Comparison of ENCODE assay signal across 9 cellular contexts in the genomic region with DNA sequence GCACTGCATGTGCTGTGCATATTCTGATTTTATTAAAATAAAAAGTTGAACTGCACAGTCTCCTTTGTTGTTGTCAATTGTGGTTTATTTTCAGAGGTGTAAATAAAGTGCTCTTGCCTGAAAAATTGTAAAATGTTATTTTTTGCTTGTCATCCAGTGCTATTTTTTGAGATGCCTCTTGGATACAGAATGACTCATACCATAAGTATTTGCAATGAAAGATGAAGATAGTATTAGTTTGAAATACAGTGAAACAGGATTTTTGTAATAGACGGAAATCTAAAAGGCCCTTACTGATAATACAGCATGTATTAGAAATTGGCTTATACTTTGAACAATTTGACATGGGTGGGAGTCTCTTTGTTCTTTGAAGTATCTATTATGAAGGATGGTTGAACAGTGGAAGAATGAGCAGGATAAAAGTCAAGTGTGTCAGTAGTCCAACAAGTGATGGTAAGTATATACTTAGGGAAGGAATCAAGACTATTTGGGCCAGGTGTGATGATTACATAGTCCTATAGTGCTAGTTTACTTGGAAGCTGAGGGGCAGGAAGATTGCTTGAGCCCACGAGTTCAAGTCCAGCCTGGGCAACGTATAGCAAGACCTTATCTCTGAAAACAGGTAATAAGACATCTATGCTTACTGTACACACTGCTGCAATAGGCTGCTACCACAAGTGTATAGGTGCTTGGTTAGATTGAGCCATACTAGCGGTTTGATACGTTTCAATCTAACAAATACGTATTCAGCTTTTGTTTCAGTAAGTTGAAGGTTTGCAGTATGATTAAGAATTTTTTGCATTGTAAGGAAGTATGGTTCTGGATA. TPM values are rescaled to one million over a fixed set of nuclear protein-coding genes. Genes with fewer than 3 reads are reported as not detected.
DNase-seq lines count a peak whose midpoint lies in the region; ATAC-seq and TF ChIP-seq lines count a peak whose summit lies in the region.
"Had no signal": no experiment of that assay in that cellular context is flagged by ENCODE, and none has a peak within 500 bp of the region (broad histone marks: within the 10 kb centered on the region; RNA-seq: fewer than 3 reads in every experiment).

No MANE protein-coding gene starts in this region.

- H3K4me1 ChIP-seq in PC-3 (ENCODE audit: insufficient read depth, low read length) (no peaks in the 10 kb centered on the region), fibroblast of lung (ENCODE audit: control insufficient read depth, extremely low read depth, insufficient read depth, low read length) (no peaks in the 10 kb centered on the region)

- no peaks in the 10 kb centered on the region for H3K9me3 ChIP-seq in PC-3 (ENCODE audit: low read length)
- H3K9me3 ChIP-seq in fibroblast of lung (ENCODE audit: control insufficient read depth, insufficient read depth, low read depth, low read length): no peaks in the 10 kb centered on the region

- peaks cover 11% of the 10 kb centered on the region for H3K36me3 Mint-ChIP-seq in activated naive CD4-positive, alpha-beta T cell treated with anti-CD3 and anti-CD28 coated beads, Interleukin-2, amount 50 U/mL, for 24 hours
- peaks cover 5 to 49% of the 10 kb centered on the region in 2 donors for H3K36me3 Mint-ChIP-seq in stimulated activated naive B cell treated with anti-CD40 and anti-IgM and Interleukin-4, amounts not matched to agents 10 μg/mL and 1 μg/mL and 100 μg/mL, for 72 hours

- H4K20me1 ChIP-seq in PC-3 (ENCODE audit: low read length): peaks cover 55% of the 10 kb centered on the region
- H4K20me1 ChIP-seq in fibroblast of lung (ENCODE audit: control insufficient read depth, extremely low read depth, insufficient read depth, low read length): no peaks in the 10 kb centered on the region

- ATAC-seq in PC-3: no peak
- ATAC-seq in stimulated activated naive B cell treated with anti-CD40 and anti-IgM and Interleukin-4, amounts not matched to agents 10 μg/mL and 1 μg/mL and 100 μg/mL, for 72 hours (replicated peaks): no peak

- peaks cover 17% of the 10 kb centered on the region for H3F3A ChIP-seq in PC-3 (ENCODE audit: low read length, unreplicated experiment)

- H3K4me3 Mint-ChIP-seq in activated naive CD4-positive, alpha-beta T cell treated with anti-CD3 and anti-CD28 coated beads, Interleukin-2, amount 50 U/mL, for 24 hours: no peak overlapping the region
- H3K4me3 Mint-ChIP-seq in stimulated activated naive B cell treated with anti-CD40 and anti-IgM and Interleukin-4, amounts not matched to agents 10 μg/mL and 1 μg/mL and 100 μg/mL, for 72 hours: peak overlapping the region in 1 of 2 donors; percentile 17

- H3K4me3 ChIP-seq in PC-3 (ENCODE audit: low read length): no peak overlapping the region
- H3K4me3 ChIP-seq in fibroblast of lung (replicated peaks in 1 of 4; ENCODE audit: control extremely low read depth in 1 of 4, insufficient read depth in 1 of 4, low read depth in 3 of 4, low read length in 4 of 4): no peak overlapping the region

- TF ChIP-seq CTCF in PC-3 (conservative IDR thresholded peaks at IDR 0.05; ENCODE audit: low read depth, low read length) (no peak), fibroblast of lung (conservative IDR thresholded peaks at IDR 0.05 in 1 of 2, IDR thresholded peaks at IDR 0.05 in 1 of 2; ENCODE audit: low read depth in 1 of 2, low read length in 2 of 2) (no peak)

- no peaks in the 10 kb centered on the region for H3K9me2 ChIP-seq in PC-3 (replicated peaks; ENCODE audit: low read length)

- no peak overlapping the region for H3K9ac ChIP-seq in PC-3 (ENCODE audit: low read length)
- no peak overlapping the region for H3K9ac ChIP-seq in fibroblast of lung (ENCODE audit: insufficient read depth, low read length)

- no TSS peak for BruUV-seq in PC-3 (replicated peaks; lab: Mats Ljungman, UMichigan)

- H3K4me1 Mint-ChIP-seq in activated naive CD4-positive, alpha-beta T cell treated with anti-CD3 and anti-CD28 coated beads, Interleukin-2, amount 50 U/mL, for 24 hours: peaks cover 34% of the 10 kb centered on the region
- H3K4me1 Mint-ChIP-seq in stimulated activated naive B cell treated with anti-CD40 and anti-IgM and Interleukin-4, amounts not matched to agents 10 μg/mL and 1 μg/mL and 100 μg/mL, for 72 hours: peaks cover 6 to 11% of the 10 kb centered on the region in 2 donors

- no peaks in the 10 kb centered on the region for H3K9me3 Mint-ChIP-seq in activated naive CD4-positive, alpha-beta T cell treated with anti-CD3 and anti-CD28 coated beads, Interleukin-2, amount 50 U/mL, for 24 hours
- no peaks in the 10 kb centered on the region for H3K9me3 Mint-ChIP-seq in stimulated activated naive B cell treated with anti-CD40 and anti-IgM and Interleukin-4, amounts not matched to agents 10 μg/mL and 1 μg/mL and 100 μg/mL, for 72 hours

- no peaks in the 10 kb centered on the region for H3K27me3 ChIP-seq in PC-3 (ENCODE audit: low read length)
- H3K27me3 ChIP-seq in fibroblast of lung (ENCODE audit: control insufficient read depth, insufficient read depth, low read length): no peaks in the 10 kb centered on the region

- intact Hi-C loops in PC-3 (cut with micrococcal nuclease): loop anchor here (5.0 kb wide), 1 partner anchor 87 kb away; no protein-coding TSS in a partner anchor

- no peaks in the 10 kb centered on the region for H3K27me3 Mint-ChIP-seq in activated naive CD4-positive, alpha-beta T cell treated with anti-CD3 and anti-CD28 coated beads, Interleukin-2, amount 50 U/mL, for 24 hours
- H3K27me3 Mint-ChIP-seq in stimulated activated naive B cell treated with anti-CD40 and anti-IgM and Interleukin-4, amounts not matched to agents 10 μg/mL and 1 μg/mL and 100 μg/mL, for 72 hours: no peaks in the 10 kb centered on the region

- H3K36me3 ChIP-seq in PC-3 (ENCODE audit: low read depth, low read length): peaks cover 42% of the 10 kb centered on the region
- peaks cover 8% of the 10 kb centered on the region for H3K36me3 ChIP-seq in fibroblast of lung (ENCODE audit: control insufficient read depth, insufficient read depth, low read length)

- CTCF ChIA-PET in PC-3 (lab: Charles Lee): no interaction called here

- no peaks in the 10 kb centered on the region for H3K79me2 ChIP-seq in PC-3 (ENCODE audit: low read length)
- no peaks in the 10 kb centered on the region for H3K79me2 ChIP-seq in fibroblast of lung (ENCODE audit: control insufficient read depth, insufficient read depth, low read length)

- no peak overlapping the region for H3K27ac ChIP-seq in PC-3 (ENCODE audit: low read length)
- no peak overlapping the region for H3K27ac ChIP-seq in fibroblast of lung (ENCODE audit: insufficient read depth, low read length)

- H3K27ac Mint-ChIP-seq in activated naive CD4-positive, alpha-beta T cell treated with anti-CD3 and anti-CD28 coated beads, Interleukin-2, amount 50 U/mL, for 24 hours: peak overlapping the region; percentile 93
- H3K27ac Mint-ChIP-seq in stimulated activated naive B cell treated with anti-CD40 and anti-IgM and Interleukin-4, amounts not matched to agents 10 μg/mL and 1 μg/mL and 100 μg/mL, for 72 hours: peak overlapping the region; percentile 56

- POLR2A ChIA-PET in PC-3 (lab: Charles Lee; ENCODE audit: unreplicated experiment): no interaction called here

- H3K4me2 ChIP-seq in PC-3 (ENCODE audit: low read length) (no peak overlapping the region), fibroblast of lung (ENCODE audit: extremely low read depth, insufficient read depth, low read length) (no peak overlapping the region)

- no peak overlapping the region for H2AFZ ChIP-seq in PC-3 (ENCODE audit: low read length)
- H2AFZ ChIP-seq in fibroblast of lung (ENCODE audit: low read length): no peak overlapping the region

- DNase-seq in activated naive CD4-positive, alpha-beta T cell treated with anti-CD3 and anti-CD28 coated beads, Interleukin-2, amount 50 U/mL, for 16 hours: no peak
- DNase-seq in PC-3 (peak; percentile 16), fibroblast of lung (ENCODE audit: low read depth in 2 of 2) (peak; percentile 39 to 42), islet precursor cell (no peak), NCI-H1092 (lab: John Stamatoyannopoulos, UW) (no peak), Ammon's horn (ENCODE audit: low spot score) (no peak)
- DNase-seq in stimulated activated naive B cell treated with anti-CD40 and anti-IgM and Interleukin-4, amounts not matched to agents 10 μg/mL and 1 μg/mL and 100 μg/mL, for 72 hours: no peak
- DNase-seq: NCI-H446 had no signal

RNA-seq across cellular contexts. Expression of a gene that starts 16.4 kb away (rescaled TPM):
- total RNA-seq in PC-3 (2014; rRNA removed): 167 and 185 TPM in 2 replicates
- 177 and 216 TPM in 2 replicates for total RNA-seq in fibroblast of lung
- polyA plus RNA-seq in fibroblast of lung: 97.6 and 125 TPM in 2 replicates
- polyA plus RNA-seq in fibroblast of lung (2012): 129 and 149 TPM in 2 replicates
- polyA minus RNA-seq in fibroblast of lung (ENCODE audit: low replicate concordance): 25.7 and 42.6 TPM in 2 replicates

Comparison
In these comparisons a context has a peak if more than half of its experiments do, and no peak if none do; other contexts are left out.
1. DNase-seq: peak in PC-3 (single experiment) and fibroblast of lung (2 of 2); none in activated naive CD4-positive, alpha-beta T cell treated with anti-CD3 and anti-CD28 coated beads, Interleukin-2, amount 50 U/mL, for 16 hours (single experiment), stimulated activated naive B cell treated with anti-CD40 and anti-IgM and Interleukin-4, amounts not matched to agents 10 μg/mL and 1 μg/mL and 100 μg/mL, for 72 hours (single experiment), islet precursor cell (single experiment), NCI-H1092 (single experiment) and Ammon's horn (single experiment).